Comparison of ENCODE assay signal across 1 cellular context in the genomic region with DNA sequence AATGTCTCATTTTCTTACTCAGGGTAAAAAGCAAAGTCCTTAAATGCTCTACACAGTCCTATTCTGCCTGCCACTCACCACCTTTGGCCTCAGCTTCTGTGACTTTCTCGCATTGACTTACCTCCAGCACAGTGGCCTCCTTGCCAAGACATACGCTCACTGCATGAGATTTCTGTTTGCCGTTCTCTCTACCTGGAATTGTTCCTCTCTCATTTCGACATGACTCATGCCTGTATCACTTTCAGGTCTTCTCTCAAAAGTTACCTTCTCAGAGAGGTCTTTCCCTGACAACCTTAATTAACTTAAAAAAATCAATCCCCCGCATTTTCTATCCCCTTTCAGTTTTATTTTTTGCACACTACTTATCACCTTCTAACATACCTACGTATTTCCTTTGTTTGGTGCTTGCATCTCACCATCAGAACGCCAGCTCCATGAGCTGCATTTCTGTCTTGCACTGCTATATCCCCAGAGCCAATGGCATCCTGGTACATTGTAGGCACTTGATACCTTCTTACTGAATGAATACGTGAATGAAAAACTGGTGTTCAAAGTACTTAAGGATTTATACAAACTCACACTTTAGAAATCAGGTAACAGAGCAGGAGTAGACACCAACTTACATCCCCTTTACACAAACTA.
TF ChIP-seq lines count a peak whose summit lies in the region.

No MANE protein-coding gene starts in this region.

TF ChIP-seq in H1, 55 proteins besides CTCF, POLR2A, EP300 and RAD21:
- TF ChIP-seq BRCA1 (IDR thresholded peaks at IDR 0.05; ENCODE audit: low read depth, low read length) (no peak), SIX5 (IDR thresholded peaks at IDR 0.05; ENCODE audit: low read depth, low read length) (no peak), SIN3A (conservative IDR thresholded peaks at IDR 0.05 in 1 of 2, IDR thresholded peaks at IDR 0.05 in 1 of 2; ENCODE audit: low read depth in 1 of 2, low read length in 2 of 2) (no peak), GTF2F1 (IDR thresholded peaks at IDR 0.05; ENCODE audit: borderline replicate concordance, low read depth, low read length) (no peak), CREB1 (IDR thresholded peaks at IDR 0.05) (no peak), HDAC2 (IDR thresholded peaks at IDR 0.05; ENCODE audit: borderline replicate concordance in 1 of 2, low read depth in 2 of 2, low read length in 2 of 2) (no peak), BACH1 (IDR thresholded peaks at IDR 0.05; ENCODE audit: low read length) (no peak), ZNF274 (IDR thresholded peaks at IDR 0.05; ENCODE audit: borderline replicate concordance, extremely low read depth, low read length) (no peak), NANOG (IDR thresholded peaks at IDR 0.05; ENCODE audit: insufficient read depth, low read depth, low read length, poor library complexity, severe bottlenecking) (no peak), PHF8 (conservative IDR thresholded peaks at IDR 0.05; ENCODE audit: low read depth, low read length) (no peak), TEAD4 (IDR thresholded peaks at IDR 0.05; ENCODE audit: low read depth, low read length) (no peak)
- TF ChIP-seq, protein P1, sequence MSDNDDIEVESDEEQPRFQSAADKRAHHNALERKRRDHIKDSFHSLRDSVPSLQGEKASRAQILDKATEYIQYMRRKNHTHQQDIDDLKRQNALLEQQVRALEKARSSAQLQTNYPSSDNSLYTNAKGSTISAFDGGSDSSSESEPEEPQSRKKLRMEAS (IDR thresholded peaks at IDR 0.05) = no peak
